In the genomic region with DNA sequence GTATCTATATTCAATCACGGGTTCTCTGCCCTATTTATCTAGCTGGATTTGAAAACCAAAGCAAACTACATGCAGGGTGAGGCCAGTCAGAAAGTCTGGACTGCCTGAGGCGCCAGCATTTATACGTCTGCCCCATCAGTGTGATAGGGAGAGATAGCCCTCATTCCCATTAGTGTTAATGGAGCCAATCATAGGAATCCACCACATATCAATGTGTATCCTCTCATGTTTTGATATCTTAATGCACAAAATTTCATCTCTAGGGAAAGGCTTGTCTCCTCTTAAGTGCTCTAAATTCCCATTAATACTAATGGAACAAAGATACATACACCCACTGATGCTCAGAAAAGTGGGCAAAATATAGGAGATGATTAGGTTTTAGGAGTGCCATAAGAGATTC, we compare ENCODE assay signal across 5 cellular contexts.
"Had no signal": no experiment of that assay in that cellular context is flagged by ENCODE, and none has a peak within 500 bp of the region (broad histone marks: within the 10 kb centered on the region; RNA-seq: fewer than 3 reads in every experiment).

No MANE protein-coding gene starts in this region.

- H3K4me3 ChIP-seq: GM23338, K562 had no signal

- DNase-seq: H9, HCEC 1CT, IMR-90 had no signal

- ATAC-seq: GM23338, K562 had no signal

- H3K4me2 ChIP-seq: GM23338 had no signal

- H2AFZ ChIP-seq: GM23338 had no signal
